8 cellular contexts compared by ENCODE assay signal in the genomic region with DNA sequence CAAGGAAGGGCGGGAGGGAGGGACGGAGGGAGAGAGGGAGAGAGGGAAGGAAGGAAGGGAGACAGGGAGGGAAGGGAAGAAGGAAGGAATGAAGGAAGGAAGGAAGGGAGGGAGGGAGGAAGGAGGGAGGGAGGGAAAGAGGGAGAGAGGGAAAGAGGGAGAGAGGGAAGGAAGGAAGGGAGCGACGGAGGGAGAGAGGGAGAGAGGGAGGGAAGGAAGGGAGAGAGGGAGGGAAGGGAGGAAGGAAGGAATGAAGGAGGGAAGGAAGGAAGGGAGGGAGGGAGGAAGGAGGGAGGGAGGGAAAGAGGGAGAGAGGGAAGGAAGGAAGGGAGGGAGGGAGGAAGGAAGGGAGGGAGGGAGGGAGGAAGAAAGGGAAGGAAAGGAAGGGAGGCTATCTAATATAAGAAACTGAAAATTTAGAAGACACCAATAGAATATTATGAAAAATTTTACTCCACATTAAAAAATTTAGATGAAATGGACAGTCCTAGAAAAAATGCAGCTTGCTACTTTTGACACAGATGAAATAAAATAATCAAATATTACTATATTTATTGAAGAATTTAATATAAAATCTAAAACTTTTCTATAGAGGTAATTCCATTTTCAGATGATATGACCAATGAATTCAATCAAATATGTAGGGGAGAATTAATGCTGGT.
"Had no signal": no experiment of that assay in that cellular context is flagged by ENCODE, and none has a peak within 500 bp of the region (broad histone marks: within the 10 kb centered on the region; RNA-seq: fewer than 3 reads in every experiment).

No MANE protein-coding gene starts in this region.

- H3K4me3 ChIP-seq: GM12878 had no signal

- DNase-seq: GDM1, GF-D8 had no signal

- FAIRE-seq: G401.6, GM12878, GM12891, GM12892, GM18507, GM19239 had no signal

- ATAC-seq: GM12878 had no signal
